ENCODE assay signal across 36 cellular contexts in genomic region chr7:26726051-26726450, GRCh38.
"Had no signal": no experiment of that assay in that cellular context is flagged by ENCODE, and none has a peak within 500 bp of the region (broad histone marks: within the 10 kb centered on the region; RNA-seq: fewer than 3 reads in every experiment).

No MANE protein-coding gene starts in this region.

- H3K27ac Mint-ChIP-seq: activated naive CD4-positive, alpha-beta T cell treated with anti-CD3 and anti-CD28 coated beads for 36 hours; activated naive CD4-positive, alpha-beta T cell treated with anti-CD3 and anti-CD28 coated beads, Interleukin-2, amount 10 ng/mL, durations not matched to agents 7 days and 5 days; activated naive CD4-positive, alpha-beta T cell treated with anti-CD3 and anti-CD28 coated beads, Interleukin-2, amount 50 U/mL, for 24 hours; activated naive CD4-positive, alpha-beta T cell treated with anti-CD3 and anti-CD28 coated beads, Interleukin-2, amount 50 U/mL, for 72 hours; activated naive CD8-positive, alpha-beta T cell; activated naive CD8-positive, alpha-beta T cell treated with anti-CD3 and anti-CD28 coated beads for 36 hours; activated naive CD8-positive, alpha-beta T cell treated with anti-CD3 and anti-CD28 coated beads, Interleukin-2, amount 10 ng/mL, durations not matched to agents 7 days and 5 days; activated naive CD8-positive, alpha-beta T cell treated with anti-CD3 and anti-CD28 coated beads, Interleukin-2, amount 50 U/mL, for 24 hours; activated T-cell treated with anti-CD3 and anti-CD28 coated beads, Interleukin-2, amount 50 U/mL, for 24 hours; activated T-cell treated with anti-CD3 and anti-CD28 coated beads, Interleukin-2, amount 50 U/mL, for 72 hours; activated T-helper 1 cell treated with anti-CD3 and anti-CD28 coated beads, Interleukin-12 subunit alpha, Interleukin-12 subunit beta, Interleukin-2, Interleukin-4 antibody, amounts not matched to agents 30 ng/mL and 10 ng/mL and 1 ng/mL, durations not matched to agents 14 hours and 24 hours and 36 hours; activated T-helper 17 cell treated with anti-CD3 and anti-CD28 coated beads, Interleukin-2, amount 50 U/mL, for 72 hours; brain had no signal

- H3K36me3 ChIP-seq: adrenal gland, brain microvascular endothelial cell, breast epithelium, cardiac muscle cell had no signal

- H3K27me3 ChIP-seq: adrenal gland, ascending aorta, body of pancreas, brain microvascular endothelial cell, breast epithelium had no signal

- H3K27me3 Mint-ChIP-seq: activated naive CD8-positive, alpha-beta T cell; activated naive CD8-positive, alpha-beta T cell treated with anti-CD3 and anti-CD28 coated beads, Interleukin-2, amount 10 ng/mL, durations not matched to agents 7 days and 5 days; activated naive CD8-positive, alpha-beta T cell treated with anti-CD3 and anti-CD28 coated beads, Interleukin-2, amount 50 U/mL, for 24 hours; activated T-cell treated with anti-CD3 and anti-CD28 coated beads, Interleukin-2, amount 50 U/mL, for 24 hours; central memory CD8-positive, alpha-beta T cell had no signal

- DNase-seq: activated effector memory CD4-positive, alpha-beta T cell treated with anti-CD3 and anti-CD28 coated beads, Interleukin-2, amount 50 U/mL, for 16 hours; activated effector memory CD4-positive, alpha-beta T cell treated with Interleukin-2 at 50 U/mL for 16 hours; activated gamma-delta T cell; activated gamma-delta T cell treated with Interleukin-2 at 50 U/mL for 16 hours; activated naive CD4-positive, alpha-beta T cell; activated naive CD4-positive, alpha-beta T cell treated with anti-CD3 and anti-CD28 coated beads for 36 hours; activated naive CD4-positive, alpha-beta T cell treated with anti-CD3 and anti-CD28 coated beads, Interleukin-2, amount 10 ng/mL, durations not matched to agents 7 days and 5 days; activated naive CD4-positive, alpha-beta T cell treated with anti-CD3 and anti-CD28 coated beads, Interleukin-2, amount 50 U/mL, for 16 hours; activated naive CD4-positive, alpha-beta T cell treated with Interleukin-2 at 50 U/mL for 16 hours; activated naive CD8-positive, alpha-beta T cell treated with anti-CD3 and anti-CD28 coated beads for 36 hours; activated naive CD8-positive, alpha-beta T cell treated with anti-CD3 and anti-CD28 coated beads, Interleukin-2, amount 10 ng/mL, durations not matched to agents 7 days and 5 days; activated naive CD8-positive, alpha-beta T cell treated with anti-CD3 and anti-CD28 coated beads, Interleukin-2, amount 50 U/mL, for 24 hours; activated T-cell treated with anti-CD3 and anti-CD28 coated beads, Interleukin-2, amount 50 U/mL, for 1 hour; activated T-cell treated with anti-CD3 and anti-CD28 coated beads, Interleukin-2, amount 50 U/mL, for 24 hours; activated T-cell treated with anti-CD3 and anti-CD28 coated beads, Interleukin-2, amount 50 U/mL, for 4 hours; activated T-cell treated with anti-CD3 and anti-CD28 coated beads, Interleukin-2, amount 50 U/mL, for 48 hours; activated T-cell treated with anti-CD3 and anti-CD28 coated beads, Interleukin-2, amount 50 U/mL, for 72 hours; amniotic stem cell; amygdala; anterior cingulate cortex; aorta; body of pancreas; brain microvascular endothelial cell; central memory CD4-positive, alpha-beta T cell; cerebellar nuclear complex had no signal

- H3K4me3 Mint-ChIP-seq: activated naive CD4-positive, alpha-beta T cell treated with anti-CD3 and anti-CD28 coated beads for 36 hours; activated naive CD4-positive, alpha-beta T cell treated with anti-CD3 and anti-CD28 coated beads, Interleukin-2, amount 10 ng/mL, durations not matched to agents 7 days and 5 days; activated naive CD4-positive, alpha-beta T cell treated with anti-CD3 and anti-CD28 coated beads, Interleukin-2, amount 50 U/mL, for 24 hours; activated naive CD8-positive, alpha-beta T cell; activated naive CD8-positive, alpha-beta T cell treated with anti-CD3 and anti-CD28 coated beads for 36 hours; activated naive CD8-positive, alpha-beta T cell treated with anti-CD3 and anti-CD28 coated beads, Interleukin-2, amount 10 ng/mL, durations not matched to agents 7 days and 5 days; activated naive CD8-positive, alpha-beta T cell treated with anti-CD3 and anti-CD28 coated beads, Interleukin-2, amount 50 U/mL, for 24 hours; activated T-cell treated with anti-CD3 and anti-CD28 coated beads, Interleukin-2, amount 50 U/mL, for 24 hours; activated T-cell treated with anti-CD3 and anti-CD28 coated beads, Interleukin-2, amount 50 U/mL, for 4 hours; activated T-cell treated with anti-CD3 and anti-CD28 coated beads, Interleukin-2, amount 50 U/mL, for 72 hours; activated T-helper 1 cell treated with anti-CD3 and anti-CD28 coated beads, Interleukin-12 subunit alpha, Interleukin-12 subunit beta, Interleukin-2, Interleukin-4 antibody, amounts not matched to agents 30 ng/mL and 10 ng/mL and 1 ng/mL, durations not matched to agents 14 hours and 24 hours and 36 hours; activated T-helper 17 cell treated with anti-CD3 and anti-CD28 coated beads, Interleukin-2, amount 50 U/mL, for 72 hours; brain; central memory CD8-positive, alpha-beta T cell had no signal

- H3K9me3 Mint-ChIP-seq: activated naive CD4-positive, alpha-beta T cell treated with anti-CD3 and anti-CD28 coated beads for 36 hours; activated naive CD4-positive, alpha-beta T cell treated with anti-CD3 and anti-CD28 coated beads, Interleukin-2, amount 10 ng/mL, durations not matched to agents 7 days and 5 days; activated naive CD4-positive, alpha-beta T cell treated with anti-CD3 and anti-CD28 coated beads, Interleukin-2, amount 50 U/mL, for 24 hours; activated naive CD4-positive, alpha-beta T cell treated with anti-CD3 and anti-CD28 coated beads, Interleukin-2, amount 50 U/mL, for 72 hours; activated naive CD8-positive, alpha-beta T cell treated with anti-CD3 and anti-CD28 coated beads for 36 hours; activated naive CD8-positive, alpha-beta T cell treated with anti-CD3 and anti-CD28 coated beads, Interleukin-2, amount 10 ng/mL, durations not matched to agents 7 days and 5 days; activated naive CD8-positive, alpha-beta T cell treated with anti-CD3 and anti-CD28 coated beads, Interleukin-2, amount 50 U/mL, for 24 hours; activated T-cell treated with anti-CD3 and anti-CD28 coated beads, Interleukin-2, amount 50 U/mL, for 24 hours; activated T-cell treated with anti-CD3 and anti-CD28 coated beads, Interleukin-2, amount 50 U/mL, for 4 hours; activated T-cell treated with anti-CD3 and anti-CD28 coated beads, Interleukin-2, amount 50 U/mL, for 72 hours; activated T-helper 1 cell treated with anti-CD3 and anti-CD28 coated beads, Interleukin-12 subunit alpha, Interleukin-12 subunit beta, Interleukin-2, Interleukin-4 antibody, amounts not matched to agents 30 ng/mL and 10 ng/mL and 1 ng/mL, durations not matched to agents 14 hours and 24 hours and 36 hours; activated T-helper 17 cell treated with anti-CD3 and anti-CD28 coated beads, Interleukin-2, amount 50 U/mL, for 72 hours; brain; central memory CD8-positive, alpha-beta T cell had no signal

- H3K4me3 ChIP-seq: adrenal gland, ascending aorta, body of pancreas, breast epithelium, cardiac muscle cell had no signal

- H3K9me3 ChIP-seq: adrenal gland, ascending aorta, body of pancreas, breast epithelium had no signal

- H3K36me3 Mint-ChIP-seq: activated naive CD4-positive, alpha-beta T cell treated with anti-CD3 and anti-CD28 coated beads, Interleukin-2, amount 10 ng/mL, durations not matched to agents 7 days and 5 days; activated naive CD4-positive, alpha-beta T cell treated with anti-CD3 and anti-CD28 coated beads, Interleukin-2, amount 50 U/mL, for 72 hours; activated naive CD8-positive, alpha-beta T cell; brain had no signal

- H3K4me1 Mint-ChIP-seq: activated naive CD4-positive, alpha-beta T cell treated with anti-CD3 and anti-CD28 coated beads, Interleukin-2, amount 10 ng/mL, durations not matched to agents 7 days and 5 days; activated naive CD4-positive, alpha-beta T cell treated with anti-CD3 and anti-CD28 coated beads, Interleukin-2, amount 50 U/mL, for 24 hours; activated naive CD8-positive, alpha-beta T cell treated with anti-CD3 and anti-CD28 coated beads for 36 hours; activated naive CD8-positive, alpha-beta T cell treated with anti-CD3 and anti-CD28 coated beads, Interleukin-2, amount 10 ng/mL, durations not matched to agents 7 days and 5 days; activated T-helper 17 cell treated with anti-CD3 and anti-CD28 coated beads, Interleukin-2, amount 50 U/mL, for 72 hours; central memory CD8-positive, alpha-beta T cell had no signal

- H3K27ac ChIP-seq: adrenal gland, ascending aorta, body of pancreas, brain microvascular endothelial cell, breast epithelium, cardiac muscle cell had no signal
